Comparison of ENCODE assay signal across 9 cellular contexts in the genomic region with DNA sequence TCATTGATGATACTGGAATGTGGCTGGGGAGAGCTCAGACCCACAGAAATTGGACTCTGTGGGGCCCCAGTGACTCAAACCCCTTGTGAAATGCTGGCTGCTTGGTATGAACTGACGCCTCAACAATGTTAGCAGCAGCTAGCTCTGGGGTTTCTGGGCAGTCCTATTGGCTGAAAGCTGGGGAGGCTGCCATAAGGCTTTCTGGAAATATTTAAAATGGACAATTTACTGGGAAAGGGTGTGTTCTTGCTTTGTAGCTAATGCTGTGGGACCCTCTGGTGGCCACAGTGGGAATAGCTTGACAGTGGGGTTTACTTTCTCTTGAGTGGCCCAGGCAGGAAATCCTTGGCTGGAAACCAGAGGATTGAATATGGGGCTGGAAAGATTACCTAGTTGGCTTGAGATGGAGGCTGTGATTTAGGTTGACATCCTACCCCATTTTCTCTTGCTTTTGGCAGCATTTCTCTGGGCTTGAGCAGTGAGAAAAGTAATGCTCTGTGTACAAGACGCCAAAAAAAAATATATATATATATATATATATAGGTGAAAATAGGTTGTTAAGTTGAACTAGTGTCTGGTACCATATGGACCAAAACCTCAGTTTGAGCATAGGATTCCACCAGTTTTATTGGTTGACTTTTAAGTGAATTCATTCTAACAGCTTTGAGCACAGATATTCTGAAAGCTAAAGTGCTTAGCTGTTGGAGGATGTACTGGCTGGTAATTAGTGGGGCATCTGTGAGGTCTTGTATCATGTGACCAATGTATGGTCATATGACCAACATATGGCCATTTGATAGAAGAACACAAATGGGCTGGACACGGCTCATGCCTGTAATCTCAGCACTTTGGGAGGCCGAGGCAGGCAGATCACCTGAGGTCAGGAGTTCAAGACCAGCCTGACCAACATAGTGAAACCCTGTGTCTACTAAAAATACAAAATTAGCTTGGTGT. TPM values are rescaled to one million over a fixed set of nuclear protein-coding genes. Genes with fewer than 3 reads are reported as not detected.
DNase-seq lines count a peak whose midpoint lies in the region; ATAC-seq and TF ChIP-seq lines count a peak whose summit lies in the region.
"Had no signal": no experiment of that assay in that cellular context is flagged by ENCODE, and none has a peak within 500 bp of the region (broad histone marks: within the 10 kb centered on the region; RNA-seq: fewer than 3 reads in every experiment).

No MANE protein-coding gene starts in this region.

- peak; percentile 91 for TF ChIP-seq CTCF in CD8-positive, alpha-beta T cell (IDR thresholded peaks at IDR 0.05)
- TF ChIP-seq CTCF in epithelial cell of esophagus (IDR thresholded peaks at IDR 0.05; ENCODE audit: insufficient read depth, low read depth, low read length, missing control alignments) = peak; percentile 96

- peak; percentile 83 for ATAC-seq in CD8-positive, alpha-beta T cell
- no peak for ATAC-seq in GM21717 (IDR thresholded peaks at IDR 0.05; ENCODE audit: unreplicated experiment)

- DNase-seq in CD8-positive, alpha-beta T cell = peak; percentile 59 to 84 (median 76)
- DNase-seq in HS-5 (ENCODE audit: low read depth) = peak; percentile 96
- DNase-seq in NT2/D1 (ENCODE audit: low read depth, low spot score) = peak; percentile 89
- DNase-seq in activated CD8-positive, alpha-beta memory T cell treated with anti-CD3 and anti-CD28 coated beads for 48 hours (ENCODE audit: low read depth in 2 of 3, low spot score in 2 of 3) = peak; percentile 24 to 46 (median 26)
- DNase-seq in epithelial cell of esophagus (ENCODE audit: low read depth) = peak; percentile 96
- DNase-seq in myocyte (ENCODE audit: low read depth) = peak; percentile 93
- peak; percentile 83 for DNase-seq in stimulated activated CD8-positive, alpha-beta memory T cell treated with anti-CD3 and anti-CD28 coated beads, Interleukin-4, amount 100 ng/mL, for 48 hours

- H3K9ac ChIP-seq in NT2/D1 (ENCODE audit: insufficient read length, low read depth) = no peak overlapping the region

- H3K27me3 ChIP-seq in CD8-positive, alpha-beta T cell (ENCODE audit: insufficient read depth, low read length) = no peaks in the 10 kb centered on the region
- peaks cover 3% of the 10 kb centered on the region for H3K27me3 ChIP-seq in NT2/D1 (ENCODE audit: insufficient read depth, insufficient read length)

- no peak overlapping the region for H3K27ac Mint-ChIP-seq in CD8-positive, alpha-beta T cell

- H3K27me3 Mint-ChIP-seq in CD8-positive, alpha-beta T cell (ENCODE audit: low read depth) = peaks cover 8% of the 10 kb centered on the region

- H3K4me3 Mint-ChIP-seq in CD8-positive, alpha-beta T cell = no peak overlapping the region
- H3K4me3 Mint-ChIP-seq: IgD-negative memory B cell had no signal

- no peak overlapping the region for H3K27ac ChIP-seq in CD8-positive, alpha-beta T cell (ENCODE audit: low read depth, low read length)

- no peaks in the 10 kb centered on the region for H3K9me3 Mint-ChIP-seq in CD8-positive, alpha-beta T cell
- H3K9me3 Mint-ChIP-seq: IgD-negative memory B cell had no signal

- intact Hi-C loops in CD8-positive, alpha-beta T cell (cut with DNase I, micrococcal nuclease) = loop anchor here (1.0 to 5.0 kb wide), 3 partner anchors 34 to 410 kb away; no protein-coding TSS in a partner anchor

- no peaks in the 10 kb centered on the region for H3K4me1 ChIP-seq in CD8-positive, alpha-beta T cell (ENCODE audit: insufficient read depth, low read length)
- no peaks in the 10 kb centered on the region for H3K4me1 ChIP-seq in NT2/D1 (ENCODE audit: insufficient read depth, insufficient read length)

- no peaks in the 10 kb centered on the region for H3K4me1 Mint-ChIP-seq in CD8-positive, alpha-beta T cell (ENCODE audit: low read depth)
- H3K4me1 Mint-ChIP-seq: IgD-negative memory B cell had no signal

- H3K4me3 ChIP-seq in CD8-positive, alpha-beta T cell (ENCODE audit: low read depth, low read length) = no peak overlapping the region
- no peak overlapping the region for H3K4me3 ChIP-seq in NT2/D1 (ENCODE audit: insufficient read length, low read depth)
- no peak overlapping the region for H3K4me3 ChIP-seq in epithelial cell of esophagus (ENCODE audit: low read length)

- H3K36me3 Mint-ChIP-seq in CD8-positive, alpha-beta T cell = no peaks in the 10 kb centered on the region

- no peaks in the 10 kb centered on the region for H3K9me3 ChIP-seq in CD8-positive, alpha-beta T cell (ENCODE audit: low read length)
- no peaks in the 10 kb centered on the region for H3K9me3 ChIP-seq in NT2/D1 (ENCODE audit: insufficient read depth, low read length)

- H3K36me3 ChIP-seq in CD8-positive, alpha-beta T cell (ENCODE audit: insufficient read depth, low read length) = no peaks in the 10 kb centered on the region
- no peaks in the 10 kb centered on the region for H3K36me3 ChIP-seq in NT2/D1 (ENCODE audit: insufficient read depth, insufficient read length, low read length)

- CTCF ChIA-PET in CD8-positive, alpha-beta T cell (lab: Charles Lee) = interaction anchor here (0.6 to 30.4 kb wide), 36 partner anchors 11 to 456 kb away, joined by 3 to 665 read pairs (median 7); partner anchors contain the start of gene THEM4

- POLR2A ChIA-PET in CD8-positive, alpha-beta T cell (lab: Charles Lee) = interaction anchor here (0.6 to 2.7 kb wide), 7 partner anchors 11 to 103 kb away, joined by 3 to 12 read pairs (median 4); partner anchors contain the start of gene THEM4

RNA-seq across cellular contexts. Expression of gene S100A10, which starts 8.2 kb away (rescaled TPM):
- total RNA-seq in CD8-positive, alpha-beta T cell = 100 to 1,000 TPM; 132 to 138 TPM
- 31.6 and 36.0 TPM in 2 replicates for total RNA-seq in myocyte
- 328 TPM for polyA plus RNA-seq in myocyte (2012)

RNA-seq across cellular contexts. Expression of gene S100A11, which starts 34.9 kb away (rescaled TPM):
- total RNA-seq in CD8-positive, alpha-beta T cell = 1 to 10 TPM; 7.5 to 7.8 TPM
- total RNA-seq in myocyte = 227 and 251 TPM in 2 replicates
- 1,391 TPM for polyA plus RNA-seq in myocyte (2012)

Comparison
In these comparisons a context has a peak if more than half of its experiments do, and no peak if none do; other contexts are left out.
1. DNase-seq: peak in every context shown above with its lines; median percentile 96 in HS-5; 96 in epithelial cell of esophagus; 93 in myocyte; 89 in NT2/D1; 83 in stimulated activated CD8-positive, alpha-beta memory T cell treated with anti-CD3 and anti-CD28 coated beads, Interleukin-4, amount 100 ng/mL, for 48 hours; 76 in CD8-positive, alpha-beta T cell; 26 in activated CD8-positive, alpha-beta memory T cell treated with anti-CD3 and anti-CD28 coated beads for 48 hours.
2. RNA of gene S100A11, which starts 34.9 kb away (total RNA-seq): 227 to 251 TPM in myocyte; 7.5 to 7.8 TPM in CD8-positive, alpha-beta T cell; every median in the first group is over 10 times any median in the second.